ENCODE assay signal across 35 cellular contexts in genomic region chr5:135107986-135108385, GRCh38.
"Had no signal": no experiment of that assay in that cellular context is flagged by ENCODE, and none has a peak within 500 bp of the region (broad histone marks: within the 10 kb centered on the region; RNA-seq: fewer than 3 reads in every experiment).

No MANE protein-coding gene starts in this region.

- H3K36me3 ChIP-seq: adrenal gland, brain microvascular endothelial cell, Peyer's patch had no signal

- DNase-seq: activated B cell treated with CpG ODN at 0.5 μM for 24 hours; activated CD4-positive, alpha-beta memory T cell treated with anti-CD3 and anti-CD28 coated beads, Interleukin-2, amount 10 ng/mL, durations not matched to agents 7 days and 5 days; activated CD4-positive, alpha-beta T cell treated with anti-CD3 and anti-CD28 coated beads for 4 hours; activated CD4-positive, alpha-beta T cell treated with anti-CD3 and anti-CD28 coated beads, Interleukin-2, amount 50 U/mL, for 1 hour; activated CD4-positive, CD25-positive, alpha-beta regulatory T cell treated with anti-CD3 and anti-CD28 coated beads, Interleukin-2, amount 50 U/mL, for 72 hours; activated CD8-positive, alpha-beta memory T cell treated with anti-CD3 and anti-CD28 coated beads for 24 hours; activated CD8-positive, alpha-beta memory T cell treated with anti-CD3 and anti-CD28 coated beads, Interleukin-2, amount 10 ng/mL, durations not matched to agents 7 days and 5 days; activated CD8-positive, alpha-beta memory T cell treated with anti-CD3 and anti-CD28 coated beads, Interleukin-2, amount 50 U/mL, for 48 hours; activated gamma-delta T cell treated with Interleukin-2 at 50 U/mL for 16 hours; activated naive CD4-positive, alpha-beta T cell treated with anti-CD3 and anti-CD28 coated beads for 36 hours; activated T-cell treated with anti-CD3 and anti-CD28 coated beads, Interleukin-2, amount 50 U/mL, for 72 hours; adrenal gland; brain microvascular endothelial cell; NCI-H1092 treated with DMSO at 0.1 percent for 48 hours; NCI-H1417; NCI-H146; NCI-H187; NCI-H2029 treated with DMSO at 0.1 percent for 48 hours; NCI-H2107; NCI-H2171; NCI-H510A; NCI-H526; NCI-H748 treated with DMSO at 0.1 percent for 48 hours; NK-92 treated with Interleukin-12 subunit alpha and Interleukin-12 subunit beta, amount 100 ng/mL, for 24 hours; PC-3; Right ventricle myocardium superior; SW 1271; T-helper 1 cell; T-helper 2 cell; T-helper 9 cell had no signal

- ATAC-seq: activated CD8-positive, alpha-beta memory T cell treated with anti-CD3 and anti-CD28 coated beads, Interleukin-2, amount 10 ng/mL, durations not matched to agents 7 days and 5 days; activated naive CD4-positive, alpha-beta T cell treated with anti-CD3 and anti-CD28 coated beads, Interleukin-2, amount 50 U/mL, for 72 hours; activated T-cell treated with anti-CD3 and anti-CD28 coated beads, Interleukin-2, amount 50 U/mL, for 72 hours; activated T-helper 17 cell treated with anti-CD3 and anti-CD28 coated beads, Interleukin-2, amount 50 U/mL, for 72 hours; K562; PC-3 had no signal

- H3K4me1 ChIP-seq: Peyer's patch had no signal

- H3K27ac ChIP-seq: adrenal gland, brain microvascular endothelial cell, Peyer's patch, VCaP had no signal

- H3K4me3 ChIP-seq: adrenal gland, K562, Peyer's patch had no signal

- H3K27me3 ChIP-seq: adrenal gland, Peyer's patch had no signal

- H3K9me3 ChIP-seq: adrenal gland, Peyer's patch had no signal
